1 cellular context compared by ENCODE assay signal in genomic region chr14:63896278-63896720, GRCh38.
TF ChIP-seq lines count a peak whose summit lies in the region.

No MANE protein-coding gene starts in this region.

TF ChIP-seq in SK-N-SH, 30 proteins besides CTCF, POLR2A, EP300 and RAD21 (continued from another document):
- no peak for TF ChIP-seq ZBTB33 (IDR thresholded peaks at IDR 0.05; ENCODE audit: borderline replicate concordance, low read depth)
- TF ChIP-seq FOXM1 (IDR thresholded peaks at IDR 0.05; ENCODE audit: low read depth): 0 out of 2 replicates have a peak, but pooled peaks have one; percentile 37
- TF ChIP-seq USF1 (IDR thresholded peaks at IDR 0.05; ENCODE audit: borderline replicate concordance, low read depth): no peak
- no peak for TF ChIP-seq RFX5 (IDR thresholded peaks at IDR 0.05; ENCODE audit: low read length)
- no peak for TF ChIP-seq EZH2phosphoT487 (IDR thresholded peaks at IDR 0.05; ENCODE audit: borderline replicate concordance, low read depth)
- no peak for TF ChIP-seq SIN3A (IDR thresholded peaks at IDR 0.05; ENCODE audit: borderline replicate concordance, low read depth, low read length)
- no peak for TF ChIP-seq SMC3 (IDR thresholded peaks at IDR 0.05; ENCODE audit: low read depth, low read length)
